ENCODE assay signal across 14 cellular contexts in genomic region chr3:73552700-73553099, GRCh38.
DNase-seq lines count a peak whose midpoint lies in the region; ATAC-seq and TF ChIP-seq lines count a peak whose summit lies in the region.
"Had no signal": no experiment of that assay in that cellular context is flagged by ENCODE, and none has a peak within 500 bp of the region (broad histone marks: within the 10 kb centered on the region; RNA-seq: fewer than 3 reads in every experiment).

No MANE protein-coding gene starts in this region.

- no peaks in the 10 kb centered on the region for H3K27me3 ChIP-seq in osteoblast (ENCODE audit: insufficient read depth, low read length)
- H3K27me3 ChIP-seq in CD4-positive, alpha-beta memory T cell (ENCODE audit: insufficient read depth, low read length) = no peaks in the 10 kb centered on the region

- H3K79me2 ChIP-seq in osteoblast (ENCODE audit: insufficient read depth, low read length) = peaks cover 16% of the 10 kb centered on the region

- no peak overlapping the region for H3K27ac Mint-ChIP-seq in HFFc6
- H3K27ac Mint-ChIP-seq in activated CD8-positive, alpha-beta T cell treated with anti-CD3 and anti-CD28 coated beads, Interleukin-2, amount 10 ng/mL, durations not matched to agents 7 days and 5 days = no peak overlapping the region
- H3K27ac Mint-ChIP-seq in CD4-positive, alpha-beta memory T cell = no peak overlapping the region
- H3K27ac Mint-ChIP-seq: immature natural killer cell had no signal

- peaks cover 23% of the 10 kb centered on the region for H3K4me1 ChIP-seq in osteoblast (ENCODE audit: insufficient read depth, low read length)
- H3K4me1 ChIP-seq in CD4-positive, alpha-beta memory T cell (ENCODE audit: insufficient read depth, low read length) = no peaks in the 10 kb centered on the region

- H2AFZ ChIP-seq in osteoblast (ENCODE audit: low read length) = no peak overlapping the region

- ATAC-seq in activated CD8-positive, alpha-beta T cell treated with anti-CD3 and anti-CD28 coated beads, Interleukin-2, amount 10 ng/mL, durations not matched to agents 7 days and 5 days = no peak

- CTCF ChIA-PET in activated CD8-positive, alpha-beta T cell treated with anti-CD3 and anti-CD28 coated beads, Interleukin-2, amount 10 ng/mL, durations not matched to agents 7 days and 5 days (lab: Charles Lee) = no interaction called here
- CTCF ChIA-PET in CD4-positive, alpha-beta memory T cell (lab: Charles Lee; ENCODE audit: partially characterized antibody) = no interaction called here

- no peak overlapping the region for H3K4me3 Mint-ChIP-seq in HFFc6
- no peak overlapping the region for H3K4me3 Mint-ChIP-seq in activated CD8-positive, alpha-beta T cell treated with anti-CD3 and anti-CD28 coated beads, Interleukin-2, amount 10 ng/mL, durations not matched to agents 7 days and 5 days
- no peak overlapping the region for H3K4me3 Mint-ChIP-seq in CD4-positive, alpha-beta memory T cell
- H3K4me3 Mint-ChIP-seq: immature natural killer cell had no signal

- in situ Hi-C loops in Caki2 (cut with HindIII; ENCODE audit: low pct_unique_long_range_greater_than_20kb, low sequenced_read_pairs) = no loop called here

- no peak overlapping the region for H3K4me3 ChIP-seq in epithelial cell of esophagus (ENCODE audit: low read length)
- H3K4me3 ChIP-seq in osteoblast (ENCODE audit: insufficient read depth, low read length) = no peak overlapping the region
- H3K4me3 ChIP-seq in CD4-positive, alpha-beta memory T cell (ENCODE audit: low read length in 2 of 2) = no peak overlapping the region

- no peaks in the 10 kb centered on the region for H3K9me3 Mint-ChIP-seq in HFFc6
- no peaks in the 10 kb centered on the region for H3K9me3 Mint-ChIP-seq in activated CD8-positive, alpha-beta T cell treated with anti-CD3 and anti-CD28 coated beads, Interleukin-2, amount 10 ng/mL, durations not matched to agents 7 days and 5 days (ENCODE audit: insufficient read depth)
- H3K9me3 Mint-ChIP-seq in CD4-positive, alpha-beta memory T cell = no peaks in the 10 kb centered on the region

- no peaks in the 10 kb centered on the region for H3K9me3 ChIP-seq in osteoblast (ENCODE audit: low read depth, low read length)
- no peaks in the 10 kb centered on the region for H3K9me3 ChIP-seq in CD4-positive, alpha-beta memory T cell (ENCODE audit: control insufficient read depth in 1 of 2, low read length in 2 of 2)

- POLR2A ChIA-PET in activated CD8-positive, alpha-beta T cell treated with anti-CD3 and anti-CD28 coated beads, Interleukin-2, amount 10 ng/mL, durations not matched to agents 7 days and 5 days (lab: Charles Lee) = no interaction called here
- POLR2A ChIA-PET in CD4-positive, alpha-beta memory T cell (lab: Charles Lee; ENCODE audit: partially characterized antibody) = no interaction called here

- peaks cover 68% of the 10 kb centered on the region for H3K4me1 Mint-ChIP-seq in HFFc6 (ENCODE audit: low read depth)
- H3K4me1 Mint-ChIP-seq in activated CD8-positive, alpha-beta T cell treated with anti-CD3 and anti-CD28 coated beads, Interleukin-2, amount 10 ng/mL, durations not matched to agents 7 days and 5 days (ENCODE audit: low read depth) = no peaks in the 10 kb centered on the region
- no peaks in the 10 kb centered on the region for H3K4me1 Mint-ChIP-seq in CD4-positive, alpha-beta memory T cell
- H3K4me1 Mint-ChIP-seq: immature natural killer cell had no signal

- intact Hi-C loops in CD4-positive, alpha-beta memory T cell (cut with micrococcal nuclease) = no loop called here

- no peaks in the 10 kb centered on the region for H3K36me3 ChIP-seq in osteoblast (ENCODE audit: insufficient read depth, low read length)
- H3K36me3 ChIP-seq in CD4-positive, alpha-beta memory T cell (ENCODE audit: insufficient read depth, low read length) = no peaks in the 10 kb centered on the region

- H3K36me3 Mint-ChIP-seq in HFFc6 (ENCODE audit: low read depth) = peaks cover 8% of the 10 kb centered on the region
- no peaks in the 10 kb centered on the region for H3K36me3 Mint-ChIP-seq in activated CD8-positive, alpha-beta T cell treated with anti-CD3 and anti-CD28 coated beads, Interleukin-2, amount 10 ng/mL, durations not matched to agents 7 days and 5 days (ENCODE audit: low read depth)
- no peaks in the 10 kb centered on the region for H3K36me3 Mint-ChIP-seq in CD4-positive, alpha-beta memory T cell
- H3K36me3 Mint-ChIP-seq: immature natural killer cell had no signal

- TF ChIP-seq CTCF in HFFc6 (IDR thresholded peaks at IDR 0.05) (no peak), epithelial cell of esophagus (IDR thresholded peaks at IDR 0.05; ENCODE audit: insufficient read depth, low read depth, low read length, missing control alignments) (no peak), osteoblast (IDR thresholded peaks at IDR 0.05; ENCODE audit: extremely low read depth, low read depth, low read length) (no peak)

- H3K4me2 ChIP-seq in osteoblast (ENCODE audit: insufficient read depth, low read length) = no peak overlapping the region

- DNase-seq in Caki2 (ENCODE audit: low read depth) = peak; percentile 45
- DNase-seq in HFFc6 = peak; percentile 32
- DNase-seq in epithelial cell of esophagus (ENCODE audit: low read depth) = peak; percentile 61
- DNase-seq in osteoblast (ENCODE audit: insufficient read length, low spot score, missing footprints) = peak; percentile 56
- no peak for DNase-seq in OCI-M2 (lab: John Stamatoyannopoulos, UW; ENCODE audit: unreplicated experiment)
- no peak for DNase-seq in activated CD8-positive, alpha-beta T cell treated with anti-CD3 and anti-CD28 coated beads, Interleukin-2, amount 10 ng/mL, durations not matched to agents 7 days and 5 days
- DNase-seq in CD4-positive, alpha-beta memory T cell = no peak
- DNase-seq: activated effector memory CD4-positive, alpha-beta T cell treated with anti-CD3 and anti-CD28 coated beads, Interleukin-2, amount 50 U/mL, for 16 hours; C1 segment of cervical spinal cord; effector CD4-positive, alpha-beta T cell; immature natural killer cell; NCI-H2227 treated with DMSO at 0.1 percent for 48 hours; posterior cingulate gyrus had no signal

- H3K27ac ChIP-seq in osteoblast (ENCODE audit: low read depth, low read length) = no peak overlapping the region
- no peak overlapping the region for H3K27ac ChIP-seq in CD4-positive, alpha-beta memory T cell (ENCODE audit: low read depth, low read length)
- H3K27ac ChIP-seq: VCaP had no signal

- H3K27me3 Mint-ChIP-seq in HFFc6 (ENCODE audit: insufficient read depth) = peaks cover 1% of the 10 kb centered on the region; the same call in 1 of the 2 replicates
- no peaks in the 10 kb centered on the region for H3K27me3 Mint-ChIP-seq in activated CD8-positive, alpha-beta T cell treated with anti-CD3 and anti-CD28 coated beads, Interleukin-2, amount 10 ng/mL, durations not matched to agents 7 days and 5 days (ENCODE audit: low read depth)
- H3K27me3 Mint-ChIP-seq in CD4-positive, alpha-beta memory T cell = peaks cover 2 to 3% of the 10 kb centered on the region in 2 donors

- H4K20me1 ChIP-seq in osteoblast (ENCODE audit: insufficient read depth, low read length) = no peaks in the 10 kb centered on the region

Comparison
In these comparisons a context has a peak if more than half of its experiments do, and no peak if none do; other contexts are left out.
1. DNase-seq: peak in Caki2 (single experiment), HFFc6 (single experiment), epithelial cell of esophagus (single experiment) and osteoblast (single experiment); none in OCI-M2 (single experiment), activated CD8-positive, alpha-beta T cell treated with anti-CD3 and anti-CD28 coated beads, Interleukin-2, amount 10 ng/mL, durations not matched to agents 7 days and 5 days (single experiment) and CD4-positive, alpha-beta memory T cell (0 of 5).